In genomic region chr7:148337166-148337565, GRCh38 we compare ENCODE assay signal across 30 cellular contexts.
A peak's percentile ranks its signal among the peaks of the same experiment; 100 is the strongest.
DNase-seq lines count a peak whose midpoint lies in the region; TF ChIP-seq lines count a peak whose summit lies in the region.
"Had no signal": no experiment of that assay in that cellular context is flagged by ENCODE, and none has a peak within 500 bp of the region (broad histone marks: within the 10 kb centered on the region; RNA-seq: fewer than 3 reads in every experiment).

No MANE protein-coding gene starts in this region.

- H2BK15ac ChIP-seq in mesendoderm (replicated peaks; ENCODE audit: low read depth): no peak overlapping the region

- peak overlapping the region; percentile 34 for H3K27ac Mint-ChIP-seq in Caco-2 (ENCODE audit: unreplicated experiment)
- H3K27ac Mint-ChIP-seq in HFFc6: no peak overlapping the region
- H3K27ac Mint-ChIP-seq in activated CD4-positive, alpha-beta T cell treated with anti-CD3 and anti-CD28 coated beads, Interleukin-2, amount 10 ng/mL, durations not matched to agents 7 days and 5 days: no peak overlapping the region
- H3K27ac Mint-ChIP-seq: activated naive CD8-positive, alpha-beta T cell treated with anti-CD3 and anti-CD28 coated beads for 36 hours; activated T-cell treated with anti-CD3 and anti-CD28 coated beads, Interleukin-2, amount 50 U/mL, for 24 hours; stimulated activated naive CD8-positive, alpha-beta T cell treated with anti-CD3 and anti-CD28 coated beads, Interleukin-15, Interleukin-2, amounts not matched to agents 100 ng/mL and 50 ng/mL, for 24 hours had no signal

- no CpG with 5 or more reads among the region's 8 CpGs for WGBS in mesendoderm (ENCODE audit: extremely low coverage, insufficient coverage, low lambda C conversion rate)

- H3K27me3 ChIP-seq in Caco-2 (replicated peaks; ENCODE audit: control insufficient read depth, insufficient read depth, low read length): no peaks in the 10 kb centered on the region
- H3K27me3 ChIP-seq in HUES48 (ENCODE audit: control insufficient read depth, insufficient read depth, low read length): no peaks in the 10 kb centered on the region
- H3K27me3 ChIP-seq in mesendoderm (ENCODE audit: insufficient read depth, low read length, poor library complexity): no peaks in the 10 kb centered on the region
- peaks cover 7% of the 10 kb centered on the region; the same call in 1 of the 2 replicates for H3K27me3 ChIP-seq in MG63
- H3K27me3 ChIP-seq: testis had no signal

- no peak overlapping the region for H4K5ac ChIP-seq in mesendoderm (ENCODE audit: low read length)

- peak overlapping the region; percentile 83 for H3K56ac ChIP-seq in mesendoderm (ENCODE audit: low read length)

- CTCF ChIA-PET in Caco-2 (lab: Charles Lee): interaction anchor here (0.8 to 0.9 kb wide), 2 partner anchors 18 to 72 kb away, joined by 3 read pairs; no protein-coding TSS in a partner anchor
- CTCF ChIA-PET in activated CD4-positive, alpha-beta T cell treated with anti-CD3 and anti-CD28 coated beads, Interleukin-2, amount 10 ng/mL, durations not matched to agents 7 days and 5 days (lab: Charles Lee): no interaction called here

- no peaks in the 10 kb centered on the region for H3K9me3 ChIP-seq in Caco-2
- H3K9me3 ChIP-seq in HUES48 (ENCODE audit: control insufficient read depth, insufficient read depth, low read length): no peaks in the 10 kb centered on the region
- H3K9me3 ChIP-seq in MG63: no peaks in the 10 kb centered on the region
- H3K9me3 ChIP-seq: spleen, testis, uterus had no signal

- H3K4me1 Mint-ChIP-seq in Caco-2 (ENCODE audit: low read depth, unreplicated experiment) (peaks cover 27% of the 10 kb centered on the region), HFFc6 (ENCODE audit: low read depth) (no peaks in the 10 kb centered on the region)
- H3K4me1 Mint-ChIP-seq in activated CD4-positive, alpha-beta T cell treated with anti-CD3 and anti-CD28 coated beads, Interleukin-2, amount 10 ng/mL, durations not matched to agents 7 days and 5 days: peaks cover 1% of the 10 kb centered on the region

- DNase-seq in Caco-2 (no peak), epithelial cell of esophagus (ENCODE audit: low read depth) (peak; percentile 42), mesendoderm (peak; percentile 89), NCI-H2081 treated with DMSO at 0.1 percent for 48 hours (lab: John Stamatoyannopoulos, UW) (no peak), HFFc6 (no peak), MG63 (no peak)
- DNase-seq in activated CD4-positive, alpha-beta T cell treated with anti-CD3 and anti-CD28 coated beads, Interleukin-2, amount 10 ng/mL, durations not matched to agents 7 days and 5 days: no peak
- DNase-seq: activated CD4-positive, alpha-beta T cell treated with anti-CD3 and anti-CD28 coated beads for 48 hours; activated effector memory CD4-positive, alpha-beta T cell treated with anti-CD3 and anti-CD28 coated beads, Interleukin-2, amount 50 U/mL, for 16 hours; activated naive CD8-positive, alpha-beta T cell treated with anti-CD3 and anti-CD28 coated beads for 36 hours; activated T-cell treated with anti-CD3 and anti-CD28 coated beads, Interleukin-2, amount 50 U/mL, for 24 hours; anterior cingulate cortex; Calu3; caudate nucleus; DMS79; effector memory CD4-positive, alpha-beta T cell; glutamatergic neuron; Kasumi-1; NCI-H1436; NCI-H226; NCI-H526 treated with DMSO at 0.1 percent for 48 hours; NK-92 treated with Interleukin-12 subunit alpha and Interleukin-12 subunit beta, amount 100 ng/mL, for 24 hours; PC-9; spleen; stimulated activated CD8-positive, alpha-beta memory T cell treated with anti-CD3 and anti-CD28 coated beads, Interleukin-4, amount 100 ng/mL, for 48 hours; testis; uterus had no signal

- H3K4me1 ChIP-seq in Caco-2 (peaks cover 25% of the 10 kb centered on the region), HUES48 (ENCODE audit: control insufficient read depth, insufficient read depth, low read length) (peaks cover 69% of the 10 kb centered on the region), mesendoderm (ENCODE audit: control insufficient read depth, low read depth, low read length) (peaks cover 24% of the 10 kb centered on the region)
- H3K4me1 ChIP-seq: testis, uterus had no signal

- POLR2A ChIA-PET in Caco-2 (lab: Charles Lee): interaction anchor here (1.3 kb wide), 1 partner anchor 19 kb away, joined by 3 read pairs; no protein-coding TSS in a partner anchor
- POLR2A ChIA-PET in activated CD4-positive, alpha-beta T cell treated with anti-CD3 and anti-CD28 coated beads, Interleukin-2, amount 10 ng/mL, durations not matched to agents 7 days and 5 days (lab: Charles Lee): no interaction called here

- H3K4me3 Mint-ChIP-seq in Caco-2 (ENCODE audit: unreplicated experiment): no peak overlapping the region
- no peak overlapping the region for H3K4me3 Mint-ChIP-seq in HFFc6
- H3K4me3 Mint-ChIP-seq in activated CD4-positive, alpha-beta T cell treated with anti-CD3 and anti-CD28 coated beads, Interleukin-2, amount 10 ng/mL, durations not matched to agents 7 days and 5 days: no peak overlapping the region
- H3K4me3 Mint-ChIP-seq: activated naive CD8-positive, alpha-beta T cell treated with anti-CD3 and anti-CD28 coated beads for 36 hours; activated T-cell treated with anti-CD3 and anti-CD28 coated beads, Interleukin-2, amount 50 U/mL, for 24 hours; stimulated activated naive CD8-positive, alpha-beta T cell treated with anti-CD3 and anti-CD28 coated beads, Interleukin-15, Interleukin-2, amounts not matched to agents 100 ng/mL and 50 ng/mL, for 24 hours had no signal

- H3K23ac ChIP-seq in mesendoderm (ENCODE audit: low read length): no peak overlapping the region

- TF ChIP-seq CTCF in Caco-2 (IDR thresholded peaks at IDR 0.05; ENCODE audit: insufficient read depth in 1 of 2, low read depth in 1 of 2, low read length in 1 of 2, severe bottlenecking in 1 of 2, unreplicated experiment in 1 of 2): no peak
- no peak for TF ChIP-seq CTCF in epithelial cell of esophagus (IDR thresholded peaks at IDR 0.05; ENCODE audit: insufficient read depth, low read depth, low read length, missing control alignments)
- no peak for TF ChIP-seq CTCF in HFFc6 (IDR thresholded peaks at IDR 0.05)

- H3K9ac ChIP-seq in HUES48 (ENCODE audit: low read depth, low read length): no peak overlapping the region; the same call in 1 of the 2 replicates
- peak overlapping the region; percentile 59 for H3K9ac ChIP-seq in mesendoderm (ENCODE audit: low read length)

- peak overlapping the region; percentile 93 for H3K4ac ChIP-seq in mesendoderm (ENCODE audit: low read depth, low read length)

- peak overlapping the region; percentile 9 for H3K4me2 ChIP-seq in mesendoderm (ENCODE audit: low read length)
- H3K4me2 ChIP-seq: PC-9 had no signal

- H3K9me3 Mint-ChIP-seq in Caco-2 (ENCODE audit: unreplicated experiment): no peaks in the 10 kb centered on the region
- H3K9me3 Mint-ChIP-seq in HFFc6: peaks cover 15% of the 10 kb centered on the region
- H3K9me3 Mint-ChIP-seq in activated CD4-positive, alpha-beta T cell treated with anti-CD3 and anti-CD28 coated beads, Interleukin-2, amount 10 ng/mL, durations not matched to agents 7 days and 5 days: no peaks in the 10 kb centered on the region
- H3K9me3 Mint-ChIP-seq: activated naive CD8-positive, alpha-beta T cell treated with anti-CD3 and anti-CD28 coated beads for 36 hours; activated T-cell treated with anti-CD3 and anti-CD28 coated beads, Interleukin-2, amount 50 U/mL, for 24 hours; stimulated activated naive CD8-positive, alpha-beta T cell treated with anti-CD3 and anti-CD28 coated beads, Interleukin-15, Interleukin-2, amounts not matched to agents 100 ng/mL and 50 ng/mL, for 24 hours had no signal

- no peak overlapping the region for H2AK5ac ChIP-seq in mesendoderm (ENCODE audit: low read length)

- H3K27ac ChIP-seq in HUES48 (ENCODE audit: low read depth, low read length): peak overlapping the region; percentile 76
- peak overlapping the region; percentile 63 for H3K27ac ChIP-seq in mesendoderm (ENCODE audit: low read depth, low read length)
- H3K27ac ChIP-seq: coronary artery, PC-9, spleen, testis, uterus had no signal

- intact Hi-C loops in Caco-2 (cut with micrococcal nuclease; ENCODE audit: unreplicated experiment): loop anchor here (5.0 kb wide), 1 partner anchor 145 kb away; no protein-coding TSS in a partner anchor

- BruUV-seq in Caco-2 (replicated peaks; lab: Mats Ljungman, UMichigan): no TSS peak

- no peaks in the 10 kb centered on the region for H3K79me1 ChIP-seq in mesendoderm (ENCODE audit: low read length)

- peak overlapping the region; percentile 15 for H2BK120ac ChIP-seq in mesendoderm (ENCODE audit: low read depth, low read length)

- H3K4me3 ChIP-seq in Caco-2 (ENCODE audit: low read depth, low read length): no peak overlapping the region
- H3K4me3 ChIP-seq in HUES48 (ENCODE audit: low read depth, low read length): no peak overlapping the region
- H3K4me3 ChIP-seq in epithelial cell of esophagus (ENCODE audit: low read length): no peak overlapping the region
- no peak overlapping the region for H3K4me3 ChIP-seq in mesendoderm (ENCODE audit: low read length)
- no peak overlapping the region for H3K4me3 ChIP-seq in MG63
- H3K4me3 ChIP-seq: coronary artery, PC-9, spleen, testis, uterus had no signal

- H3K27me3 Mint-ChIP-seq in Caco-2 (ENCODE audit: insufficient read depth, unreplicated experiment) (no peaks in the 10 kb centered on the region), HFFc6 (ENCODE audit: insufficient read depth) (peaks cover 6% of the 10 kb centered on the region)
- peaks cover 60% of the 10 kb centered on the region for H3K27me3 Mint-ChIP-seq in activated CD4-positive, alpha-beta T cell treated with anti-CD3 and anti-CD28 coated beads, Interleukin-2, amount 10 ng/mL, durations not matched to agents 7 days and 5 days

- H2BK5ac ChIP-seq in mesendoderm (ENCODE audit: low read length): peak overlapping the region; percentile 71

- H3K79me2 ChIP-seq in mesendoderm (ENCODE audit: control insufficient read depth, insufficient read depth, low read length): peaks cover 24% of the 10 kb centered on the region

- H3K36me3 ChIP-seq in Caco-2 (ENCODE audit: control insufficient read depth, insufficient read depth, low read length) (peaks cover 1% of the 10 kb centered on the region; the same call in 1 of the 2 replicates), HUES48 (ENCODE audit: control insufficient read depth, insufficient read depth, low read length) (no peaks in the 10 kb centered on the region), mesendoderm (ENCODE audit: control insufficient read depth, insufficient read depth, low read length) (no peaks in the 10 kb centered on the region), MG63 (no peaks in the 10 kb centered on the region)
- H3K36me3 ChIP-seq: spleen, uterus had no signal

- H3K36me3 Mint-ChIP-seq in Caco-2 (ENCODE audit: insufficient read depth, unreplicated experiment) (peaks cover 6% of the 10 kb centered on the region), HFFc6 (ENCODE audit: low read depth) (no peaks in the 10 kb centered on the region)
- no peaks in the 10 kb centered on the region for H3K36me3 Mint-ChIP-seq in activated CD4-positive, alpha-beta T cell treated with anti-CD3 and anti-CD28 coated beads, Interleukin-2, amount 10 ng/mL, durations not matched to agents 7 days and 5 days (ENCODE audit: low read depth)
- H3K36me3 Mint-ChIP-seq: activated naive CD8-positive, alpha-beta T cell treated with anti-CD3 and anti-CD28 coated beads for 36 hours had no signal

- H3K18ac ChIP-seq in mesendoderm (ENCODE audit: low read length): peak overlapping the region; percentile 69

- H4K8ac ChIP-seq in mesendoderm (ENCODE audit: low read depth, low read length): no peak overlapping the region

Comparison
In these comparisons a context has a peak if more than half of its experiments do, and no peak if none do; other contexts are left out.
1. DNase-seq: peak in epithelial cell of esophagus (single experiment) and mesendoderm (single experiment); none in Caco-2 (0 of 2), NCI-H2081 treated with DMSO at 0.1 percent for 48 hours (single experiment), HFFc6 (single experiment), activated CD4-positive, alpha-beta T cell treated with anti-CD3 and anti-CD28 coated beads, Interleukin-2, amount 10 ng/mL, durations not matched to agents 7 days and 5 days (single experiment) and MG63 (single experiment).